Comparison of ENCODE assay signal across 2 cellular contexts in the genomic region with DNA sequence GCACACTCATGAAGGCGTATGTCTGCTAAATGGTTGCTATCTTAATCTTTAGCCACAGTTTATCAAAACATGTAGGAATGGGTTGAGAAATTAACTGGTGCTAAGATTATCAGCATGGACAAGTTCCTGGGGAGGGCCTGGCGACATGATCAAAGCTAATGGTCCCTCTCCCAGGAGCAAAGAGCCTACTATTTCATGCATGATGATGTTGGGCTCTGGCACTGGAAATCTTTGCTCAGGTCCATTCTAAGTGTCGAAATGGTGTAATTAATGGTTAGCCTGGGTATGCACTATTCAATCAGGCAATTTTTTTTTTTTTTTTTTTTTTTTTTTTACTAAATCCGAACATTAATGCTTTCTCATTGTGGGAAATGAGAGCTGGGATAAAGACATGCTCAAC.
TF ChIP-seq lines count a peak whose summit lies in the region.

No MANE protein-coding gene starts in this region.

TF ChIP-seq in IMR-90, 13 proteins besides CTCF, POLR2A, EP300 and RAD21:
- no peak for TF ChIP-seq RFX5 (IDR thresholded peaks at IDR 0.05; ENCODE audit: low read depth, low read length)
- TF ChIP-seq MAFK (IDR thresholded peaks at IDR 0.05; ENCODE audit: low read depth, low read length), result no peak
- TF ChIP-seq MXI1 (IDR thresholded peaks at IDR 0.05; ENCODE audit: borderline replicate concordance, low read depth, low read length), result no peak
- TF ChIP-seq, protein P1, sequence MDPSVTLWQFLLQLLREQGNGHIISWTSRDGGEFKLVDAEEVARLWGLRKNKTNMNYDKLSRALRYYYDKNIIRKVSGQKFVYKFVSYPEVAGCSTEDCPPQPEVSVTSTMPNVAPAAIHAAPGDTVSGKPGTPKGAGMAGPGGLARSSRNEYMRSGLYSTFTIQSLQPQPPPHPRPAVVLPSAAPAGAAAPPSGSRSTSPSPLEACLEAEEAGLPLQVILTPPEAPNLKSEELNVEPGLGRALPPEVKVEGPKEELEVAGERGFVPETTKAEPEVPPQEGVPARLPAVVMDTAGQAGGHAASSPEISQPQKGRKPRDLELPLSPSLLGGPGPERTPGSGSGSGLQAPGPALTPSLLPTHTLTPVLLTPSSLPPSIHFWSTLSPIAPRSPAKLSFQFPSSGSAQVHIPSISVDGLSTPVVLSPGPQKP (IDR thresholded peaks at IDR 0.05; ENCODE audit: borderline replicate concordance, low read depth, low read length), result no peak
- TF ChIP-seq NFE2L2 (IDR thresholded peaks at IDR 0.05; ENCODE audit: low read depth, low read length), result no peak

TF ChIP-seq in H1, 55 proteins besides CTCF, POLR2A, EP300 and RAD21:
- TF ChIP-seq RFX5 (IDR thresholded peaks at IDR 0.05; ENCODE audit: borderline replicate concordance, low read depth, low read length) (no peak), CHD1 (IDR thresholded peaks at IDR 0.05; ENCODE audit: low read depth, low read length) (no peak), TAF1 (IDR thresholded peaks at IDR 0.05; ENCODE audit: low read depth, low read length) (no peak), ASH2L (IDR thresholded peaks at IDR 0.05; ENCODE audit: low read length) (no peak), HDAC2 (IDR thresholded peaks at IDR 0.05; ENCODE audit: borderline replicate concordance in 1 of 2, low read depth in 2 of 2, low read length in 2 of 2) (no peak)
- TF ChIP-seq, protein P2, sequence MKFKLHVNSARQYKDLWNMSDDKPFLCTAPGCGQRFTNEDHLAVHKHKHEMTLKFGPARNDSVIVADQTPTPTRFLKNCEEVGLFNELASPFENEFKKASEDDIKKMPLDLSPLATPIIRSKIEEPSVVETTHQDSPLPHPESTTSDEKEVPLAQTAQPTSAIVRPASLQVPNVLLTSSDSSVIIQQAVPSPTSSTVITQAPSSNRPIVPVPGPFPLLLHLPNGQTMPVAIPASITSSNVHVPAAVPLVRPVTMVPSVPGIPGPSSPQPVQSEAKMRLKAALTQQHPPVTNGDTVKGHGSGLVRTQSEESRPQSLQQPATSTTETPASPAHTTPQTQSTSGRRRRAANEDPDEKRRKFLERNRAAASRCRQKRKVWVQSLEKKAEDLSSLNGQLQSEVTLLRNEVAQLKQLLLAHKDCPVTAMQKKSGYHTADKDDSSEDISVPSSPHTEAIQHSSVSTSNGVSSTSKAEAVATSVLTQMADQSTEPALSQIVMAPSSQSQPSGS (IDR thresholded peaks at IDR 0.05; ENCODE audit: low read length), result no peak
- TF ChIP-seq, protein P3, sequence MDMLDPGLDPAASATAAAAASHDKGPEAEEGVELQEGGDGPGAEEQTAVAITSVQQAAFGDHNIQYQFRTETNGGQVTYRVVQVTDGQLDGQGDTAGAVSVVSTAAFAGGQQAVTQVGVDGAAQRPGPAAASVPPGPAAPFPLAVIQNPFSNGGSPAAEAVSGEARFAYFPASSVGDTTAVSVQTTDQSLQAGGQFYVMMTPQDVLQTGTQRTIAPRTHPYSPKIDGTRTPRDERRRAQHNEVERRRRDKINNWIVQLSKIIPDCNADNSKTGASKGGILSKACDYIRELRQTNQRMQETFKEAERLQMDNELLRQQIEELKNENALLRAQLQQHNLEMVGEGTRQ (IDR thresholded peaks at IDR 0.05; ENCODE audit: low read length), result no peak
